8 cellular contexts compared by ENCODE assay signal in the genomic region with DNA sequence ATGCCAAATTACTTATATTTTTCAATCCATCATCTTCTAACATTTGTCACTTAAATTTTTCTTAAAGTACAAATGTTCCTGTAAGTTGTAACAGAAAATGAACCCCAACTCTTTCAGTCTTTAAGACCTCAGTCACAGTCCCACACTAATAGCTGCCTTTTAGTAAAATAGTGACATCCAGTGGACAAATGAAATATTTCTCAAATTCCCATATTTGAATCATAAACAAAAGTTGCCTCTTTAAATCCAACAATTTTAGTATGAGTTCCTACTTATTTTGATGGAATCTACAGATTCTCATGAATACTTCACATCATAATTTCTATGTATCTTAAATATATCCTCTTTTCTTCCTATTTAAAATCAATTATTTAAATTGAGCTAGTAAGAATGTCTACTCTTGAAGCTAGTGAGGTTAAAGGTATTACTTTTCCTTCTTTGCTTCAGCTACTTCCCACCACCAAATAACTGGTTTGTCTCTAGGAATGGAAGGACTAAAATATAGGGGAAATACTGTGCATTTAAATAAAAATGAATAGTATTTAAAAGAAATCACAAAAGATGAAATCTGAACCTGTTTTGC. TPM values are rescaled to one million over a fixed set of nuclear protein-coding genes. Genes with fewer than 3 reads are reported as not detected.
DNase-seq lines count a peak whose midpoint lies in the region; ATAC-seq and TF ChIP-seq lines count a peak whose summit lies in the region.

No MANE protein-coding gene starts in this region.

- H3K4me1 ChIP-seq in ascending aorta: no peaks in the 10 kb centered on the region
- H3K4me1 ChIP-seq in aorta (ENCODE audit: control insufficient read depth in 1 of 2, insufficient read depth in 2 of 2, low read length in 2 of 2): no peaks in the 10 kb centered on the region

- H3K9me3 ChIP-seq in ascending aorta (no peaks in the 10 kb centered on the region), aorta (ENCODE audit: control insufficient read depth, low read length) (no peaks in the 10 kb centered on the region)

- intact Hi-C loops in ascending aorta (cut with DNase I) (no loop called here), aorta (cut with DNase I) (no loop called here)

- ATAC-seq in GM21723 (IDR thresholded peaks at IDR 0.05; ENCODE audit: unreplicated experiment): peak; percentile 61
- ATAC-seq in left lobe of liver: peak; percentile 75
- ATAC-seq in HG03039 (IDR thresholded peaks at IDR 0.05; ENCODE audit: unreplicated experiment): no peak
- ATAC-seq in aorta (ENCODE audit: low FRiP score): no peak

- H3K4me3 ChIP-seq in GM12864 (ENCODE audit: low read depth, low read length) (no peak overlapping the region), LNCaP clone FGC (ENCODE audit: low read depth, low read length) (no peak overlapping the region), ascending aorta (no peak overlapping the region), aorta (ENCODE audit: low read length in 2 of 2) (no peak overlapping the region)

- TF ChIP-seq CTCF in GM12864 (IDR thresholded peaks at IDR 0.05; ENCODE audit: low read depth, low read length, missing control alignments) (peak; percentile 35), LNCaP clone FGC (IDR thresholded peaks at IDR 0.05; ENCODE audit: control insufficient read depth, extremely low read depth, insufficient read depth) (peak; percentile 40), ascending aorta (IDR thresholded peaks at IDR 0.05) (peak in 2 of 3 experiments; percentile 36 to 53)

- no peak for DNase-seq in GM12864 (ENCODE audit: low read depth)
- DNase-seq in LNCaP clone FGC (ENCODE audit: low read depth): no peak
- DNase-seq in ascending aorta (ENCODE audit: low spot score in 2 of 2): no peak
- DNase-seq in left lobe of liver (ENCODE audit: low spot score): no peak
- DNase-seq in aorta: no peak
- no peak for DNase-seq in stimulated activated naive CD4-positive, alpha-beta T cell treated with Interleukin-2 at 50 U/mL for 16 hours (lab: John Stamatoyannopoulos, UW)

- H3K36me3 ChIP-seq in ascending aorta (peaks cover 20 to 44% of the 10 kb centered on the region in 2 donors), aorta (ENCODE audit: control insufficient read depth in 1 of 2, insufficient read depth in 2 of 2, low read length in 1 of 2) (peaks cover 2 to 4% of the 10 kb centered on the region in 2 donors)

- H3K27me3 ChIP-seq in ascending aorta (no peaks in the 10 kb centered on the region), aorta (ENCODE audit: control insufficient read depth in 1 of 2, insufficient read depth in 2 of 2, low read length in 1 of 2) (no peaks in the 10 kb centered on the region)

- no peak overlapping the region for H3K27ac ChIP-seq in ascending aorta
- H3K27ac ChIP-seq in aorta (ENCODE audit: low read depth in 1 of 2, low read length in 2 of 2): no peak overlapping the region

RNA-seq across cellular contexts. Expression of gene LIN7C, which starts 9.2 kb away (rescaled TPM):
- total RNA-seq in ascending aorta (15.1 TPM), left lobe of liver (22.3 TPM), aorta (10 to 100 TPM; 35.5 to 40.4 TPM)
- polyA plus RNA-seq in aorta: 10 to 100 TPM; 10.1 to 10.5 TPM

RNA-seq across cellular contexts. Expression of gene LGR4, which starts 24.8 kb away (rescaled TPM):
- total RNA-seq in ascending aorta: 46.8 TPM
- 50.8 TPM for total RNA-seq in left lobe of liver
- total RNA-seq in aorta: 10 to 100 TPM; 19.5 to 23.6 TPM
- polyA plus RNA-seq in aorta: 10 to 100 TPM in 1 of 2 donors, 1 to 10 TPM in 1; 4.6 to 25.7 TPM

Comparison
In these comparisons a context has a peak if more than half of its experiments do, and no peak if none do; other contexts are left out.
1. ATAC-seq: peak in GM21723 (single experiment) and left lobe of liver (single experiment); none in HG03039 (single experiment) and aorta (single experiment).
2. Peak in every context shown above with its lines, with median percentiles within 50 percentile points of each other: CTCF ChIP-seq.